7 cellular contexts compared by ENCODE assay signal in genomic region chr2:4866198-4866597, GRCh38.
"Had no signal": no experiment of that assay in that cellular context is flagged by ENCODE, and none has a peak within 500 bp of the region (broad histone marks: within the 10 kb centered on the region; RNA-seq: fewer than 3 reads in every experiment).

No MANE protein-coding gene starts in this region.

- H3K4me3 ChIP-seq: GM23338, HAP-1 had no signal

- ATAC-seq: GM23338, HCT116 had no signal

- H3K4me1 ChIP-seq: HAP-1 had no signal

- DNase-seq: H7, HFFc6, KG1 had no signal

- H3K27ac ChIP-seq: HL-60 had no signal

- H3K4me2 ChIP-seq: GM23338 had no signal

- H3K36me3 ChIP-seq: HAP-1 had no signal

- H2AFZ ChIP-seq: GM23338 had no signal

- H3K9me3 ChIP-seq: HAP-1 had no signal
